ENCODE assay signal across 8 cellular contexts in genomic region chr17:18921912-18922451, GRCh38. TPM values are rescaled to one million over a fixed set of nuclear protein-coding genes. Genes with fewer than 3 reads are reported as not detected.
DNase-seq lines count a peak whose midpoint lies in the region; ATAC-seq and TF ChIP-seq lines count a peak whose summit lies in the region.

No MANE protein-coding gene starts in this region.

- H3K4me2 ChIP-seq in KMS-11: peak overlapping the region; percentile 66

- H3K27me3 ChIP-seq in KMS-11 (ENCODE audit: insufficient read depth, low read depth) (no peaks in the 10 kb centered on the region), prostate gland (replicated peaks; ENCODE audit: insufficient read depth) (no peaks in the 10 kb centered on the region)

- H3K4me1 ChIP-seq in KMS-11 (ENCODE audit: low read depth, poor library complexity, severe bottlenecking) (peaks cover 56% of the 10 kb centered on the region), prostate gland (replicated peaks) (no peaks in the 10 kb centered on the region)

- no peaks in the 10 kb centered on the region for H3K36me3 ChIP-seq in KMS-11 (ENCODE audit: insufficient read depth)
- H3K36me3 ChIP-seq in prostate gland: no peaks in the 10 kb centered on the region

- peak; percentile 70 for ATAC-seq in GM21360 (IDR thresholded peaks at IDR 0.05; ENCODE audit: unreplicated experiment)

- CTCF ChIA-PET in Calu3 (lab: Charles Lee): no interaction called here

- H3K36me3 Mint-ChIP-seq in Calu3 (ENCODE audit: insufficient read depth, unreplicated experiment): peaks cover 15% of the 10 kb centered on the region
- peaks cover 50% of the 10 kb centered on the region for H3K36me3 Mint-ChIP-seq in dendritic cell treated with granulocyte-macrophage colony-stimulating factor and Interleukin-4, amounts not matched to agents 40 ng/mL and 50 ng/mL, for 4 days (ENCODE audit: low read depth)

- H3K9me3 ChIP-seq in prostate gland: no peaks in the 10 kb centered on the region

- H3K27ac Mint-ChIP-seq in Calu3 (ENCODE audit: unreplicated experiment): peak overlapping the region; percentile 95
- peak overlapping the region; percentile 30 for H3K27ac Mint-ChIP-seq in dendritic cell treated with granulocyte-macrophage colony-stimulating factor and Interleukin-4, amounts not matched to agents 40 ng/mL and 50 ng/mL, for 4 days

- H3K9me3 Mint-ChIP-seq in Calu3 (ENCODE audit: low read depth, unreplicated experiment): no peaks in the 10 kb centered on the region
- H3K9me3 Mint-ChIP-seq in dendritic cell treated with granulocyte-macrophage colony-stimulating factor and Interleukin-4, amounts not matched to agents 40 ng/mL and 50 ng/mL, for 4 days: no peaks in the 10 kb centered on the region

- WGBS in prostate gland: 57% methylated on average over 4 of the region's 4 CpGs

- no peak for TF ChIP-seq CTCF in Calu3 (IDR thresholded peaks at IDR 0.05; ENCODE audit: unreplicated experiment)
- no peak for TF ChIP-seq CTCF in KMS-11 (conservative IDR thresholded peaks at IDR 0.05; ENCODE audit: low read depth, low read length)
- TF ChIP-seq CTCF in prostate gland (IDR thresholded peaks at IDR 0.05): no peak

- H3K9ac ChIP-seq in KMS-11: peak overlapping the region; percentile 78

- H3K27ac ChIP-seq in KMS-11: peak overlapping the region; percentile 95
- H3K27ac ChIP-seq in prostate gland: no peak overlapping the region

- H3K27me3 Mint-ChIP-seq in Calu3 (ENCODE audit: unreplicated experiment): no peaks in the 10 kb centered on the region
- H3K27me3 Mint-ChIP-seq in dendritic cell treated with granulocyte-macrophage colony-stimulating factor and Interleukin-4, amounts not matched to agents 40 ng/mL and 50 ng/mL, for 4 days: no peaks in the 10 kb centered on the region

- no TSS peak for BruUV-seq in Calu3 (replicated peaks; lab: Mats Ljungman, UMichigan)

- H3K4me1 Mint-ChIP-seq in Calu3 (ENCODE audit: low read depth, unreplicated experiment): peaks cover 22% of the 10 kb centered on the region
- peaks cover 24% of the 10 kb centered on the region for H3K4me1 Mint-ChIP-seq in dendritic cell treated with granulocyte-macrophage colony-stimulating factor and Interleukin-4, amounts not matched to agents 40 ng/mL and 50 ng/mL, for 4 days (ENCODE audit: low read depth)

- no peaks in the 10 kb centered on the region for H4K20me1 ChIP-seq in KMS-11 (ENCODE audit: insufficient read depth)

- H3K4me3 Mint-ChIP-seq in Calu3 (ENCODE audit: low read depth, unreplicated experiment): peak overlapping the region; percentile 58
- no peak overlapping the region for H3K4me3 Mint-ChIP-seq in dendritic cell treated with granulocyte-macrophage colony-stimulating factor and Interleukin-4, amounts not matched to agents 40 ng/mL and 50 ng/mL, for 4 days

- no peak for TF ChIP-seq POLR2A in prostate gland (IDR thresholded peaks at IDR 0.05)

- H2AFZ ChIP-seq in KMS-11 (ENCODE audit: low read depth): no peak overlapping the region

- peak; percentile 39 for DNase-seq in Calu3
- no peak for DNase-seq in prostate gland (ENCODE audit: low spot score)
- DNase-seq in DMS153 (lab: John Stamatoyannopoulos, UW): no peak
- no peak for DNase-seq in Ammon's horn (ENCODE audit: low spot score)
- DNase-seq in germinal center (ENCODE audit: low spot score): no peak

- no peak overlapping the region for H3K4me3 ChIP-seq in KMS-11 (IDR thresholded peaks at IDR 0.05; ENCODE audit: insufficient read depth, low read depth, low read length)
- no peak overlapping the region for H3K4me3 ChIP-seq in prostate gland

- intact Hi-C loops in Calu3 (cut with micrococcal nuclease; ENCODE audit: unreplicated experiment): no loop called here
- intact Hi-C loops in dendritic cell treated with granulocyte-macrophage colony-stimulating factor and Interleukin-4, amounts not matched to agents 40 ng/mL and 50 ng/mL, for 4 days (cut with micrococcal nuclease): no loop called here
- intact Hi-C loops in prostate gland (cut with DNase I): no loop called here

- H3K79me2 ChIP-seq in KMS-11 (ENCODE audit: insufficient read depth, low read depth): peaks cover 9% of the 10 kb centered on the region; the same call in 1 of the 2 replicates

RNA-seq across cellular contexts. Expression of gene SLC5A10, which starts 30.0 kb away (rescaled TPM):
- not detected in 2 replicates for total RNA-seq in Calu3 (2022)
- not detected for total RNA-seq in prostate gland
